Comparison of ENCODE assay signal across 8 cellular contexts in genomic region chrX:11558972-11559371, GRCh38.
DNase-seq lines count a peak whose midpoint lies in the region; ATAC-seq and TF ChIP-seq lines count a peak whose summit lies in the region.

No MANE protein-coding gene starts in this region.

- no peak overlapping the region for H3K4me3 Mint-ChIP-seq in activated CD4-positive, alpha-beta memory T cell treated with anti-CD3 and anti-CD28 coated beads, Interleukin-2, amount 10 ng/mL, durations not matched to agents 7 days and 5 days
- H3K4me3 Mint-ChIP-seq in glutamatergic neuron (ENCODE audit: unreplicated experiment): no peak overlapping the region

- H3K36me3 Mint-ChIP-seq in activated CD4-positive, alpha-beta memory T cell treated with anti-CD3 and anti-CD28 coated beads, Interleukin-2, amount 10 ng/mL, durations not matched to agents 7 days and 5 days (ENCODE audit: low read depth): no peaks in the 10 kb centered on the region
- no peaks in the 10 kb centered on the region for H3K36me3 Mint-ChIP-seq in glutamatergic neuron (ENCODE audit: unreplicated experiment)

- no peaks in the 10 kb centered on the region for H3K9me2 ChIP-seq in Loucy (replicated peaks; ENCODE audit: low read depth, low read length)

- no peaks in the 10 kb centered on the region for H3K9me3 Mint-ChIP-seq in activated CD4-positive, alpha-beta memory T cell treated with anti-CD3 and anti-CD28 coated beads, Interleukin-2, amount 10 ng/mL, durations not matched to agents 7 days and 5 days
- H3K9me3 Mint-ChIP-seq in glutamatergic neuron (ENCODE audit: unreplicated experiment): no peaks in the 10 kb centered on the region

- no peaks in the 10 kb centered on the region for H3K36me3 ChIP-seq in Loucy (ENCODE audit: insufficient read depth, low read length)

- CTCF ChIA-PET in activated CD4-positive, alpha-beta memory T cell treated with anti-CD3 and anti-CD28 coated beads, Interleukin-2, amount 10 ng/mL, durations not matched to agents 7 days and 5 days (lab: Charles Lee): interaction anchor here (0.8 to 1.0 kb wide), 2 partner anchors 21 to 216 kb away, joined by 3 read pairs; no protein-coding TSS in a partner anchor

- no peak overlapping the region for H2AFZ ChIP-seq in Loucy (ENCODE audit: low read length)

- POLR2A ChIA-PET in activated CD4-positive, alpha-beta memory T cell treated with anti-CD3 and anti-CD28 coated beads, Interleukin-2, amount 10 ng/mL, durations not matched to agents 7 days and 5 days (lab: Charles Lee): no interaction called here

- H3K4me1 ChIP-seq in Loucy (ENCODE audit: insufficient read depth, low read length, poor library complexity, severe bottlenecking): no peaks in the 10 kb centered on the region

- H3K4me3 ChIP-seq in Loucy (ENCODE audit: low read length, poor library complexity, severe bottlenecking): no peak overlapping the region

- no peaks in the 10 kb centered on the region for H3K9me3 ChIP-seq in Loucy (ENCODE audit: insufficient read depth, low read depth, low read length)

- H3K4me1 Mint-ChIP-seq in activated CD4-positive, alpha-beta memory T cell treated with anti-CD3 and anti-CD28 coated beads, Interleukin-2, amount 10 ng/mL, durations not matched to agents 7 days and 5 days: no peaks in the 10 kb centered on the region
- no peaks in the 10 kb centered on the region for H3K4me1 Mint-ChIP-seq in glutamatergic neuron (ENCODE audit: low read depth, unreplicated experiment)

- H3K79me2 ChIP-seq in Loucy (ENCODE audit: insufficient read depth, low read length): no peaks in the 10 kb centered on the region

- DNase-seq in activated CD4-positive, alpha-beta memory T cell treated with anti-CD3 and anti-CD28 coated beads, Interleukin-2, amount 10 ng/mL, durations not matched to agents 7 days and 5 days: peak; percentile 40
- DNase-seq in glutamatergic neuron (peak; percentile 36), NCI-H2171 (lab: John Stamatoyannopoulos, UW) (no peak), Right ventricle myocardium superior (no peak), hippocampal formation (lab: John Stamatoyannopoulos, UW) (no peak)
- DNase-seq in stimulated activated CD8-positive, alpha-beta memory T cell treated with anti-CD3 and anti-CD28 coated beads, Interleukin-4, amount 100 ng/mL, for 48 hours: peak; percentile 51

- no peak overlapping the region for H3K9ac ChIP-seq in Loucy (ENCODE audit: low read depth, low read length, poor library complexity, severe bottlenecking)

- intact Hi-C loops in Right ventricle myocardium superior (cut with DNase I): no loop called here

- peaks cover 2% of the 10 kb centered on the region for H3K27me3 Mint-ChIP-seq in activated CD4-positive, alpha-beta memory T cell treated with anti-CD3 and anti-CD28 coated beads, Interleukin-2, amount 10 ng/mL, durations not matched to agents 7 days and 5 days
- H3K27me3 Mint-ChIP-seq in glutamatergic neuron (ENCODE audit: unreplicated experiment): no peaks in the 10 kb centered on the region

- no peaks in the 10 kb centered on the region for H3K27me3 ChIP-seq in Loucy (ENCODE audit: insufficient read depth, low read length, poor library complexity, severe bottlenecking)

- no peak for ATAC-seq in Right ventricle myocardium superior (ENCODE audit: poor library complexity)

- no peak overlapping the region for H3K4me2 ChIP-seq in Loucy (ENCODE audit: low read depth, low read length, poor library complexity, severe bottlenecking)

- no peak overlapping the region for H3K27ac Mint-ChIP-seq in activated CD4-positive, alpha-beta memory T cell treated with anti-CD3 and anti-CD28 coated beads, Interleukin-2, amount 10 ng/mL, durations not matched to agents 7 days and 5 days
- H3K27ac Mint-ChIP-seq in glutamatergic neuron (ENCODE audit: unreplicated experiment): no peak overlapping the region

- no peaks in the 10 kb centered on the region for H3F3A ChIP-seq in Loucy (ENCODE audit: low read depth)

- TF ChIP-seq CTCF in GM12874 (IDR thresholded peaks at IDR 0.05; ENCODE audit: insufficient read depth, low read depth, low read length) (peak; percentile 54; the same call in 1 of the 2 replicates), Loucy (conservative IDR thresholded peaks at IDR 0.05; ENCODE audit: low read length) (peak; percentile 56), glutamatergic neuron (IDR thresholded peaks at IDR 0.05; ENCODE audit: partially characterized antibody, unreplicated experiment) (peak; percentile 52)

- no peaks in the 10 kb centered on the region for H4K20me1 ChIP-seq in Loucy (ENCODE audit: insufficient read depth, low read length, poor library complexity, severe bottlenecking)

Comparison
In these comparisons a context has a peak if more than half of its experiments do, and no peak if none do; other contexts are left out.
1. DNase-seq: peak in activated CD4-positive, alpha-beta memory T cell treated with anti-CD3 and anti-CD28 coated beads, Interleukin-2, amount 10 ng/mL, durations not matched to agents 7 days and 5 days (single experiment), glutamatergic neuron (single experiment) and stimulated activated CD8-positive, alpha-beta memory T cell treated with anti-CD3 and anti-CD28 coated beads, Interleukin-4, amount 100 ng/mL, for 48 hours (single experiment); none in NCI-H2171 (single experiment), Right ventricle myocardium superior (single experiment) and hippocampal formation (0 of 2).
2. Peak in every context shown above with its lines, with median percentiles within 50 percentile points of each other: CTCF ChIP-seq.